ENCODE assay signal across 8 cellular contexts in the genomic region with DNA sequence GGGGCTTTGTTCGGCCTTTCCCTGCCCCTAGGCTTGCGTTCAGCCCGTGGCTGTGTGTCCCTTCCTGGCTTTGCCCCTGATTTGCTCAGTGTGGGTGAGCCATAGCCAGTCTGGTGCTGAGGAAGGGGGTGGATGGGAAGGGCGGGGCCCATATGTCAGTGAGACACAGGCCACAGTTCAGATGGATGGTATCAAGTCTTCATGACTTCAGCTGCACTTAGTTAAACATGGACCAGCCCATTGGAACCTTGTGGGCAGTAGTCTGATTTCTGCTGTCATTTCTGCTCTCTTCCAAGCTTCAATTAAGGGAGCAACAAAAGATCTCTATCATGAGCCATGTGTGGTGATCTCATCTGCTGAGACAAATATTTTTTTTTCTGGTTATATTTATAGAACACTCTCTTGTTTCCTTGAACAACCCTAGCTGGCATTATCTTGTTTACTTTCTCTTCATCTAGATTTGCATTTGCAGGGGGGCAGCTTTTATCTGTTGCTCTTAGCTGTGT. TPM values are rescaled to one million over a fixed set of nuclear protein-coding genes. Genes with fewer than 3 reads are reported as not detected.
DNase-seq lines count a peak whose midpoint lies in the region; ATAC-seq, FAIRE-seq and TF ChIP-seq lines count a peak whose summit lies in the region.

No MANE protein-coding gene starts in this region.

- no peaks in the 10 kb centered on the region for H3K79me2 ChIP-seq in GM12878 (ENCODE audit: control insufficient read depth, insufficient read depth, low read length)

- no peaks in the 10 kb centered on the region for H3K9me3 ChIP-seq in GM12878 (replicated peaks; ENCODE audit: control insufficient read depth, insufficient read depth, low read length)
- H3K9me3 ChIP-seq in left lung, result no peaks in the 10 kb centered on the region
- no peaks in the 10 kb centered on the region for H3K9me3 ChIP-seq in upper lobe of right lung
- H3K9me3 ChIP-seq in HAP-1, result no peaks in the 10 kb centered on the region

- peak overlapping the region; percentile 70 to 92 (median 78) for H3K4me3 Mint-ChIP-seq in IgD-negative memory B cell

- TF ChIP-seq POLR2A in GM12878 (IDR thresholded peaks at IDR 0.05; ENCODE audit: low read depth, low read length), result no peak

- TF ChIP-seq CTCF in GM12878 (IDR thresholded peaks at IDR 0.05 in 2 of 3, conservative IDR thresholded peaks at IDR 0.05 in 1 of 3; ENCODE audit: control insufficient read depth in 2 of 3, extremely low read depth in 1 of 3, insufficient read depth in 1 of 3, low read depth in 3 of 3, low read length in 3 of 3) (no peak), left lung (IDR thresholded peaks at IDR 0.05) (no peak), upper lobe of right lung (IDR thresholded peaks at IDR 0.05) (no peak)

- no peak for TF ChIP-seq EP300 in GM12878 (IDR thresholded peaks at IDR 0.05; ENCODE audit: borderline replicate concordance in 1 of 2, control insufficient read depth in 1 of 2, low read depth in 2 of 2, low read length in 2 of 2)

- peak overlapping the region; percentile 70 for H3K4me2 ChIP-seq in GM12878 (ENCODE audit: control insufficient read depth, insufficient read depth)

- in situ Hi-C loops in GM12878 (cut with MboI), result no loop called here
- in situ Hi-C loops in HAP-1 (cut with MboI; ENCODE audit: low sequenced_read_pairs), result no loop called here

- intact Hi-C loops in GM12878 (cut with micrococcal nuclease; ENCODE audit: unreplicated experiment), result no loop called here
- intact Hi-C loops in left lung (cut with DNase I), result no loop called here
- intact Hi-C loops in upper lobe of right lung (cut with DNase I), result no loop called here

- SMC1A ChIA-PET in GM12878 (lab: Charles Lee; ENCODE audit: uncharacterized antibody, unreplicated experiment), result interaction anchor here (0.9 to 6.2 kb wide), 16 partner anchors 12 to 289 kb away, joined by 3 to 86 read pairs (median 8); partner anchors contain the start of genes MICAL3 and PEX26

- no peaks in the 10 kb centered on the region for H3K36me3 ChIP-seq in GM12878 (ENCODE audit: control insufficient read depth in 2 of 2, insufficient read depth in 2 of 2, low read length in 1 of 2)
- H3K36me3 ChIP-seq in left lung, result no peaks in the 10 kb centered on the region
- H3K36me3 ChIP-seq in upper lobe of right lung, result no peaks in the 10 kb centered on the region
- no peaks in the 10 kb centered on the region for H3K36me3 ChIP-seq in HAP-1 (replicated peaks)

- no peaks in the 10 kb centered on the region for H3K27me3 Mint-ChIP-seq in IgD-negative memory B cell

- peak; percentile 53 for ATAC-seq in GM12878
- ATAC-seq in left lung, result peak; percentile 55
- no peak for ATAC-seq in upper lobe of right lung
- ATAC-seq in HG03159 (IDR thresholded peaks at IDR 0.05; ENCODE audit: unreplicated experiment), result no peak

- TF ChIP-seq RAD21 in GM12878 (IDR thresholded peaks at IDR 0.05; ENCODE audit: insufficient read depth, low read depth, low read length), result no peak

- peaks cover 30% of the 10 kb centered on the region for H3K4me1 ChIP-seq in GM12878 (ENCODE audit: control insufficient read depth, insufficient read depth, low read length)
- peaks cover 0 to 2% of the 10 kb centered on the region in 2 donors for H3K4me1 ChIP-seq in left lung
- peaks cover 10% of the 10 kb centered on the region for H3K4me1 ChIP-seq in upper lobe of right lung
- H3K4me1 ChIP-seq in HAP-1, result peaks cover 4% of the 10 kb centered on the region; the same call in 1 of the 2 replicates

- H3K27me3 ChIP-seq in GM12878 (replicated peaks in 1 of 2; ENCODE audit: control insufficient read depth in 2 of 2, insufficient read depth in 2 of 2, low read length in 1 of 2) (no peaks in the 10 kb centered on the region), left lung (no peaks in the 10 kb centered on the region), upper lobe of right lung (no peaks in the 10 kb centered on the region), HAP-1 (ENCODE audit: low read depth) (no peaks in the 10 kb centered on the region)

- CTCF ChIA-PET in GM12878 (lab: Yijun Ruan, JAX), result interaction anchor here (0.9 to 7.6 kb wide), 11 partner anchors 9 to 260 kb away, joined by 3 to 75 read pairs (median 4); partner anchors contain the start of genes MICAL3 and PEX26

- WGBS in GM12878 (ENCODE audit: insufficient coverage, insufficient replicate concordance, low lambda C conversion rate, missing lambda C conversion rate), result 24% methylated on average over 4 of the region's 4 CpGs

- RAD21 ChIA-PET in GM12878 (lab: Charles Lee; ENCODE audit: unreplicated experiment), result interaction anchor here (0.6 to 5.2 kb wide), 16 partner anchors 9 to 224 kb away, joined by 3 to 78 read pairs (median 6); partner anchors contain the start of gene PEX26

- H3K9ac ChIP-seq in GM12878 (ENCODE audit: control insufficient read depth, insufficient read depth, low read length), result no peak overlapping the region; the same call in 1 of the 2 replicates

- H3K9me3 Mint-ChIP-seq in IgD-negative memory B cell, result no peaks in the 10 kb centered on the region

- no peaks in the 10 kb centered on the region for H4K20me1 ChIP-seq in GM12878 (ENCODE audit: control insufficient read depth, insufficient read depth)

- POLR2A ChIA-PET in GM12878 (lab: Charles Lee), result interaction anchor here (0.9 to 4.2 kb wide), 10 partner anchors 10 to 91 kb away, joined by 3 to 27 read pairs (median 5); partner anchors contain the start of gene PEX26

- DNase-seq in CMK (ENCODE audit: low read depth), result peak; percentile 35
- DNase-seq in GM12878 (ENCODE audit: low read depth, low spot score), result no peak
- DNase-seq in left lung, result no peak
- DNase-seq in upper lobe of right lung, result peak; percentile 61
- DNase-seq in HAP-1 (ENCODE audit: low spot score in 2 of 2), result no peak
- DNase-seq in activated T-cell treated with anti-CD3 and anti-CD28 coated beads, Interleukin-2, amount 50 U/mL, for 48 hours, result no peak

- BruUV-seq in GM12878 (replicated peaks; lab: Mats Ljungman, UMichigan), result no TSS peak

- peak overlapping the region; percentile 49 for H3K27ac ChIP-seq in GM12878 (ENCODE audit: control insufficient read depth, insufficient read depth)
- H3K27ac ChIP-seq in left lung, result peak overlapping the region; percentile 2 to 60
- peak overlapping the region; percentile 51 for H3K27ac ChIP-seq in upper lobe of right lung

- H2AFZ ChIP-seq in GM12878 (ENCODE audit: control insufficient read depth, low read depth, low read length), result peak overlapping the region; percentile 41; the same call in 1 of the 2 replicates

- no peak for FAIRE-seq in GM12878 (lab: Jason Lieb, UNC)

- H3K36me3 Mint-ChIP-seq in IgD-negative memory B cell, result peaks cover 3% of the 10 kb centered on the region

- H3K4me3 ChIP-seq in GM12878 (no peak overlapping the region), left lung (no peak overlapping the region), upper lobe of right lung (no peak overlapping the region), HAP-1 (no peak overlapping the region)

- H3K27ac Mint-ChIP-seq in IgD-negative memory B cell, result peak overlapping the region; percentile 93 to 98 (median 97)

- peaks cover 30 to 44% (median 32%) of the 10 kb centered on the region in 3 donors for H3K4me1 Mint-ChIP-seq in IgD-negative memory B cell

RNA-seq across cellular contexts. Expression of gene PEX26, which starts 21.6 kb away (rescaled TPM):
- polyA plus RNA-seq in IgD-negative memory B cell, result 3.4 TPM
- 32.1 and 35.1 TPM in 2 replicates for total RNA-seq in GM12878 (2013; cell fraction: nucleolus; rRNA removed)
- total RNA-seq in GM12878 (2014; rRNA removed), result 24.1 and 25.8 TPM in 2 replicates
- total RNA-seq in GM12878 (2014; rRNA removed; fragmentation: Illumina TruSeq; extraction: Trizol), result 16.6 and 19.7 TPM in 2 replicates
- total RNA-seq in GM12878 (2021), result 50.0 and 50.8 TPM in 2 replicates
- 10.9 TPM for polyA plus RNA-seq in GM12878 (2011; ENCODE audit: low read depth)
- polyA plus RNA-seq in GM12878 (2011; rRNA removed), result 21.5 and 29.1 TPM in 2 replicates
- 45.9 and 46.4 TPM in 2 replicates for polyA plus RNA-seq in GM12878 (2011; cell fraction: cytosol; rRNA removed)
- 21.1 and 25.5 TPM in 2 replicates for polyA plus RNA-seq in GM12878 (2011; cell fraction: nucleus; rRNA removed)
- polyA plus RNA-seq in GM12878 (2012), result 20.4 and 25.0 TPM in 2 replicates
- polyA plus RNA-seq in GM12878 (2014; fragmentation: Illumina TruSeq; extraction: Trizol), result 15.3 and 25.2 TPM in 2 replicates
- polyA plus RNA-seq in GM12878 (2014; fragmentation: Nextera tagmentation; extraction: Ambion mirVana), result 1 to 10 TPM in 1 of 2 experiments, under 1 TPM in 1; 0.79 to 1.1 TPM
- polyA plus RNA-seq in GM12878 (2014; rRNA removed), result 35.5 and 39.9 TPM in 2 replicates
- 1 to 10 TPM; 6.2 to 6.9 TPM for polyA plus RNA-seq in GM12878 (2016; fragmentation: Nextera tagmentation; extraction: Ambion mirVana)
- polyA minus RNA-seq in GM12878 (2011; rRNA and poly(A)+ RNA removed), result 35.8 and 47.0 TPM in 2 replicates
- polyA minus RNA-seq in GM12878 (2011; cell fraction: cytosol; rRNA and poly(A)+ RNA removed), result 16.1 and 18.3 TPM in 2 replicates
- polyA minus RNA-seq in GM12878 (2011; cell fraction: nucleus; rRNA and poly(A)+ RNA removed), result 8.1 and 13.5 TPM in 2 replicates
- 10 to 100 TPM; 35.8 to 39.4 TPM for total RNA-seq in left lung
- 35.5 TPM for total RNA-seq in upper lobe of right lung

RNA-seq across cellular contexts. Expression of gene MICAL3, which starts 31.9 kb away (rescaled TPM):
- polyA plus RNA-seq in IgD-negative memory B cell, result 12.0 TPM
- total RNA-seq in GM12878 (2013; cell fraction: nucleolus; rRNA removed), result 350 and 390 TPM in 2 replicates
- total RNA-seq in GM12878 (2014; rRNA removed), result 24.1 and 26.8 TPM in 2 replicates
- 27.0 and 30.5 TPM in 2 replicates for total RNA-seq in GM12878 (2014; rRNA removed; fragmentation: Illumina TruSeq; extraction: Trizol)
- total RNA-seq in GM12878 (2021), result 88.1 and 92.2 TPM in 2 replicates
- polyA plus RNA-seq in GM12878 (2011; ENCODE audit: low read depth), result 10.0 TPM
- 12.6 and 21.2 TPM in 2 replicates for polyA plus RNA-seq in GM12878 (2011; rRNA removed)
- polyA plus RNA-seq in GM12878 (2011; cell fraction: cytosol; rRNA removed), result 10.7 and 12.7 TPM in 2 replicates
- polyA plus RNA-seq in GM12878 (2011; cell fraction: nucleus; rRNA removed), result 68.4 and 143 TPM in 2 replicates
- 17.8 and 21.9 TPM in 2 replicates for polyA plus RNA-seq in GM12878 (2012)
- 44.7 and 57.4 TPM in 2 replicates for polyA plus RNA-seq in GM12878 (2014; fragmentation: Illumina TruSeq; extraction: Trizol)
- 1 to 10 TPM; 2.6 to 3.3 TPM for polyA plus RNA-seq in GM12878 (2014; fragmentation: Nextera tagmentation; extraction: Ambion mirVana)
- 30.8 and 36.1 TPM in 2 replicates for polyA plus RNA-seq in GM12878 (2014; rRNA removed)
- polyA plus RNA-seq in GM12878 (2016; fragmentation: Nextera tagmentation; extraction: Ambion mirVana), result 10 to 100 TPM; 11.0 to 16.4 TPM
- polyA minus RNA-seq in GM12878 (2011; rRNA and poly(A)+ RNA removed), result 47.1 and 52.2 TPM in 2 replicates
- polyA minus RNA-seq in GM12878 (2011; cell fraction: cytosol; rRNA and poly(A)+ RNA removed), result 18.7 and 21.0 TPM in 2 replicates
- 46.8 and 73.0 TPM in 2 replicates for polyA minus RNA-seq in GM12878 (2011; cell fraction: nucleus; rRNA and poly(A)+ RNA removed)
- total RNA-seq in left lung, result 10 to 100 TPM; 24.9 to 29.8 TPM
- 31.2 TPM for total RNA-seq in upper lobe of right lung

RNA-seq across cellular contexts. Expression of gene TUBA8, which starts 54.4 kb away (rescaled TPM):
- polyA plus RNA-seq in IgD-negative memory B cell (2.8 TPM), GM12878 (2011; rRNA removed) (4.1 and 7.0 TPM in 2 replicates), GM12878 (2014; fragmentation: Illumina TruSeq; extraction: Trizol) (13.1 and 23.7 TPM in 2 replicates), GM12878 (2014; fragmentation: Nextera tagmentation; extraction: Ambion mirVana) (1 to 10 TPM; 2.2 to 5.5 TPM), GM12878 (2014; rRNA removed) (25.5 and 26.0 TPM in 2 replicates), GM12878 (2016; fragmentation: Nextera tagmentation; extraction: Ambion mirVana) (10 to 100 TPM; 27.3 to 30.3 TPM)
- total RNA-seq in GM12878 (2013; cell fraction: nucleolus; rRNA removed), result 7.2 and 8.4 TPM in 2 replicates
- total RNA-seq in GM12878 (2014; rRNA removed) (20.9 and 24.1 TPM in 2 replicates), GM12878 (2014; rRNA removed; fragmentation: Illumina TruSeq; extraction: Trizol) (11.9 and 14.7 TPM in 2 replicates), GM12878 (2021) (21.0 and 21.1 TPM in 2 replicates), left lung (under 1 TPM; 0.79 to 0.87 TPM), upper lobe of right lung (1.7 TPM)
- polyA plus RNA-seq in GM12878 (2011; ENCODE audit: low read depth), result 7.9 TPM
- 11.6 and 12.3 TPM in 2 replicates for polyA plus RNA-seq in GM12878 (2011; cell fraction: cytosol; rRNA removed)
- 6.2 and 6.5 TPM in 2 replicates for polyA plus RNA-seq in GM12878 (2011; cell fraction: nucleus; rRNA removed)
- 8.5 and 13.0 TPM in 2 replicates for polyA plus RNA-seq in GM12878 (2012)
- 4.2 and 7.4 TPM in 2 replicates for polyA minus RNA-seq in GM12878 (2011; rRNA and poly(A)+ RNA removed)
- 1.4 and 1.6 TPM in 2 replicates for polyA minus RNA-seq in GM12878 (2011; cell fraction: cytosol; rRNA and poly(A)+ RNA removed)
- 0.48 and 1.4 TPM in 2 replicates for polyA minus RNA-seq in GM12878 (2011; cell fraction: nucleus; rRNA and poly(A)+ RNA removed)

Comparison
In these comparisons a context has a peak if more than half of its experiments do, and no peak if none do; other contexts are left out.
1. DNase-seq: peak in CMK (single experiment) and upper lobe of right lung (single experiment); none in GM12878 (single experiment), left lung (0 of 2), HAP-1 (0 of 2) and activated T-cell treated with anti-CD3 and anti-CD28 coated beads, Interleukin-2, amount 50 U/mL, for 48 hours (0 of 2).
2. ATAC-seq: peak in GM12878 (single experiment) and left lung (single experiment); none in upper lobe of right lung (single experiment) and HG03159 (single experiment).
3. Peak in every context shown above with its lines, with median percentiles within 50 percentile points of each other: H3K27ac ChIP-seq.